8 cellular contexts compared by ENCODE assay signal in the genomic region with DNA sequence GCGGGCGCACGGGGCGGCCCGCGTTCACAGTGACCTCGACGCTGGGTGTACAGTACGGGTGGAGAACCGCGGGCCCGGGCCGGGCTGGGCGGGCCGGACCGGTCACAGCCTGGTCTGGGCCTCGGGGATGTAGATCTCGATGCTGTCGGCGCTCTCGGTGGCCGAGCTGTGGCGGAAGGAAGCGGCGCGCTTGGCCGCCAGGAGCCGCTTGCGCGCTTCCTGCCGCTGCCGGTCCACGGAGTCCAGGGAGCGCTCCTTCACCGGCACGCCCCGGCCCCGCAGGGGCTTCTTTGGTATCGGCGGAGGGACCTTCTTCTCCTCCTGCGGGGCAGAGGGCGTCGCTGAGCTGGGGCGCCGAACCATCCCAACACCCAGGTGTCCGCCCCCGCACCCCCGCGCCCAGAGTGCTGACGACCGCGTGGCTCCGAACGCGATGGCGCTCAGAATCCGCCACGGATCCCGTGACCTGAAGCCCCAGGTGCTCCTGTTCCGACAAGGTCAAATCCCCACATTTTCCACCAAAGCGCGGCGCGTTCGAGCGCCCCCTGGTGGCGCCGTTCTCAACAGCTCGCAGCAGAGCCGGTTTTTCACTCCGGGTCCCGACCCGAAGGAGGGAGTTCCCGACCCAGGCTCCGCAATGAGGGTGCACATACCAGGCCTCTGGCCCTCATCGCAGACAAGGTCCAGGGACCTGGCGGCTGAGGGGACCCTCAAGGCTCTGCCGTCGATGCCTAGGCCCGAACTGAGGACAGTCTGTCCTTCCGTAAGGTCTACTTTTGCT. TPM values are rescaled to one million over a fixed set of nuclear protein-coding genes. Genes with fewer than 3 reads are reported as not detected.
DNase-seq lines count a peak whose midpoint lies in the region; FAIRE-seq and TF ChIP-seq lines count a peak whose summit lies in the region.

No MANE protein-coding gene starts in this region.

- no peak for FAIRE-seq in frontal cortex (lab: Jason Lieb, UNC)

- peak; percentile 67 for TF ChIP-seq POLR2A in GM18951 (IDR thresholded peaks at IDR 0.05; ENCODE audit: extremely low read depth, insufficient read depth, insufficient read length)

- in situ Hi-C loops in GM18951 (cut with MboI; ENCODE audit: low sequenced_read_pairs, unreplicated experiment) = no loop called here

- H3K9me3 ChIP-seq in neutrophil = no peaks in the 10 kb centered on the region

- TF ChIP-seq CTCF in AG09309 (IDR thresholded peaks at IDR 0.05; ENCODE audit: control insufficient read depth, insufficient read depth, low read depth, low read length, missing control alignments) = peak; percentile 98
- peak; percentile 89 for TF ChIP-seq CTCF in neutrophil (IDR thresholded peaks at IDR 0.05)

- no peaks in the 10 kb centered on the region for H3K36me3 ChIP-seq in neutrophil

- H3K4me3 ChIP-seq in AG09309 (ENCODE audit: control insufficient read depth, low read depth, low read length) (peak overlapping the region; percentile 84), neutrophil (ENCODE audit: low read depth in 1 of 2, low read length in 1 of 2) (peak overlapping the region; percentile 78)

- peak overlapping the region; percentile 55 for H3K27ac ChIP-seq in neutrophil
- peak overlapping the region; percentile 72 for H3K27ac ChIP-seq in substantia nigra (ENCODE audit: low read depth, low read length, poor library complexity, severe bottlenecking)

- DNase-seq in AG09309 (ENCODE audit: low read depth) (no peak), HPDE6-E6E7 (ENCODE audit: extremely low spot score) (peak; percentile 74), SHP77 treated with DMSO at 0.1 percent for 48 hours (lab: John Stamatoyannopoulos, UW) (peak; percentile 6), frontal cortex (ENCODE audit: low spot score in 2 of 2) (peak; percentile 78 to 81), substantia nigra (lab: John Stamatoyannopoulos, UW) (peak in 43 of 49 donors; percentile 27 to 87 (median 64))
- DNase-seq in activated naive CD4-positive, alpha-beta T cell (lab: John Stamatoyannopoulos, UW) = peak; percentile 92 to 96 (median 95)

- H3K27me3 ChIP-seq in neutrophil = peaks cover 38% of the 10 kb centered on the region

- peaks cover 17 to 20% of the 10 kb centered on the region in 2 experiments for H3K4me1 ChIP-seq in neutrophil (ENCODE audit: control insufficient read depth in 1 of 2, insufficient read depth in 1 of 2, low read depth in 1 of 2, low read length in 1 of 2)

RNA-seq across cellular contexts. Expression of gene SMIM12, which starts 6.6 kb away (rescaled TPM):
- total RNA-seq in frontal cortex = 7.7 TPM
